ENCODE assay signal across 19 cellular contexts in the genomic region with DNA sequence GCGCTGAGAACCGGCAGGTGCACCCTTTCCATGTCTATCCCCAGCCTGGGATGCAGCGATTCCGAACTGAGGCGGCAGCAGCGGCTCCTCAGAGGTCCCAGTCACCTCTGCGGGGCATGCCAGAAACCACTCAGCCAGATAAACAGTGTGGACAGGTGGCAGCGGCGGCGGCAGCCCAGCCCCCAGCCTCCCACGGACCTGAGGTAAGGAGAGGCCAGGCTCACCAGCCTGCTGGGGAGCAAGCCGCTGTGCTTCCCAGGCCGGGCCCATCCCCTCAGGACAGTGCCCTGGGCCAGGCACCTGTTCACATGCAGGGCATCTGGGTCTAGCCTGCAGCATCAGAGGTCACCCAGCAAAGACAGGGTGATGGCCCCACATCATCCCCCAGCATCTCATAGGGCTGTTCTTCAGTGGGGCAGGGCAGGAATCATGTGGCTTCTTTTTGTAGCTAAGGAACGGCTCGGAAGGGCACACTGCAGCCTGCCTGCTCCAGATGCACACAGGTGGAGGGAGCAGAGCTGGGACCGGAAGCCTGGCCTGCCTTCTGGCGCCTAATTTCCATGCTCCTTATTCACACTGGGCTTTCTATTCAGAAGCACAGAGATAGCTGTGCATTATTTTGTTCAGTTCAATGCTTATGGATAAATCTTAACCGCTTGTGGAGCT. TPM values are rescaled to one million over a fixed set of nuclear protein-coding genes. Genes with fewer than 3 reads are reported as not detected.
DNase-seq lines count a peak whose midpoint lies in the region; ATAC-seq, FAIRE-seq and TF ChIP-seq lines count a peak whose summit lies in the region.
"Had no signal": no experiment of that assay in that cellular context is flagged by ENCODE, and none has a peak within 500 bp of the region (broad histone marks: within the 10 kb centered on the region; RNA-seq: fewer than 3 reads in every experiment).

No MANE protein-coding gene starts in this region.

- no peaks in the 10 kb centered on the region for H4K20me1 ChIP-seq in PC-9 (ENCODE audit: insufficient read depth)

- H3K9me3 ChIP-seq in Caco-2 (no peaks in the 10 kb centered on the region), PC-9 (ENCODE audit: insufficient read depth, low read depth) (no peaks in the 10 kb centered on the region), cardiac muscle cell (ENCODE audit: low read depth) (no peaks in the 10 kb centered on the region)
- H3K9me3 ChIP-seq: BE2C, vagina had no signal

- H3F3A ChIP-seq in PC-9 (ENCODE audit: insufficient read depth, low read depth) = peaks cover 63% of the 10 kb centered on the region

- H3K4me1 Mint-ChIP-seq in Caco-2 (ENCODE audit: low read depth, unreplicated experiment) = peaks cover 36% of the 10 kb centered on the region

- no peaks in the 10 kb centered on the region for H3K9me2 ChIP-seq in PC-9 (ENCODE audit: insufficient read depth)

- H3K27ac ChIP-seq in PC-9 (peak overlapping the region; percentile 90), cardiac muscle cell (peak overlapping the region; percentile 94)
- H3K27ac ChIP-seq: vagina had no signal

- H3K36me3 ChIP-seq in Caco-2 (ENCODE audit: control insufficient read depth, insufficient read depth, low read length) (peaks cover 2% of the 10 kb centered on the region), PC-9 (ENCODE audit: low read depth) (peaks cover 30% of the 10 kb centered on the region), cardiac muscle cell (peaks cover 39% of the 10 kb centered on the region)

- no peak for DNase-seq in Caco-2
- DNase-seq in PC-9 = no peak
- no peak for DNase-seq in cardiac muscle cell (ENCODE audit: low read depth in 1 of 2, low spot score in 1 of 2)
- DNase-seq in posterior vena cava (ENCODE audit: low spot score) = peak; percentile 66
- no peak for DNase-seq in D721Med (ENCODE audit: insufficient read length, low spot score)
- DNase-seq: activated CD4-positive, alpha-beta memory T cell treated with anti-CD3 and anti-CD28 coated beads for 36 hours; activated naive CD8-positive, alpha-beta T cell treated with anti-CD3 and anti-CD28 coated beads, Interleukin-2, amount 50 U/mL, for 24 hours; activated T-cell treated with anti-CD3 and anti-CD28 coated beads, Interleukin-2, amount 50 U/mL, for 72 hours; BE2C; DMS79 treated with DMSO at 0.1 percent for 48 hours; stimulated activated CD4-positive, alpha-beta T cell treated with anti-CD3 and anti-CD28 coated beads, Interleukin-12 subunit alpha, Interleukin-12 subunit beta, amount 100 ng/mL, for 4 hours; stimulated activated naive CD8-positive, alpha-beta T cell treated with anti-CD3 and anti-CD28 coated beads, Interleukin-15, Interleukin-2, amounts not matched to agents 100 U/mL and 50 U/mL, for 24 hours; SW 1271 had no signal

- H3K4me3 Mint-ChIP-seq in Caco-2 (ENCODE audit: unreplicated experiment) = no peak overlapping the region
- H3K4me3 Mint-ChIP-seq: activated CD4-positive, alpha-beta memory T cell treated with anti-CD3 and anti-CD28 coated beads for 36 hours; activated naive CD8-positive, alpha-beta T cell treated with anti-CD3 and anti-CD28 coated beads, Interleukin-2, amount 50 U/mL, for 24 hours; activated T-cell treated with anti-CD3 and anti-CD28 coated beads, Interleukin-2, amount 50 U/mL, for 72 hours had no signal

- H3K4me1 ChIP-seq in Caco-2 (peaks cover 33% of the 10 kb centered on the region), PC-9 (replicated peaks; ENCODE audit: insufficient read depth) (peaks cover 80% of the 10 kb centered on the region), cardiac muscle cell (ENCODE audit: low read depth) (peaks cover 40% of the 10 kb centered on the region)

- H3K9me3 Mint-ChIP-seq in Caco-2 (ENCODE audit: unreplicated experiment) = no peaks in the 10 kb centered on the region
- H3K9me3 Mint-ChIP-seq: activated CD4-positive, alpha-beta memory T cell treated with anti-CD3 and anti-CD28 coated beads for 36 hours; activated naive CD8-positive, alpha-beta T cell treated with anti-CD3 and anti-CD28 coated beads, Interleukin-2, amount 50 U/mL, for 24 hours; activated T-cell treated with anti-CD3 and anti-CD28 coated beads, Interleukin-2, amount 50 U/mL, for 72 hours had no signal

- H3K4me3 ChIP-seq in Caco-2 (ENCODE audit: low read depth, low read length) = no peak overlapping the region
- no peak overlapping the region for H3K4me3 ChIP-seq in PC-9
- H3K4me3 ChIP-seq in cardiac muscle cell = no peak overlapping the region
- H3K4me3 ChIP-seq: coronary artery, vagina had no signal

- FAIRE-seq in D721Med (lab: Jason Lieb, UNC) = no peak
- FAIRE-seq: islet of Langerhans had no signal

- CTCF ChIA-PET in Caco-2 (lab: Charles Lee) (interaction anchor here (0.6 to 0.8 kb wide), 2 partner anchors 68 to 76 kb away, joined by 3 to 9 read pairs; no protein-coding TSS in a partner anchor), PC-9 (lab: Charles Lee) (interaction anchor here (0.6 kb wide), 1 partner anchor 12 kb away, joined by 3 read pairs; no protein-coding TSS in a partner anchor)

- H3K27ac Mint-ChIP-seq in Caco-2 (ENCODE audit: unreplicated experiment) = peak overlapping the region; percentile 8
- H3K27ac Mint-ChIP-seq: activated CD4-positive, alpha-beta memory T cell treated with anti-CD3 and anti-CD28 coated beads for 36 hours; activated naive CD8-positive, alpha-beta T cell treated with anti-CD3 and anti-CD28 coated beads, Interleukin-2, amount 50 U/mL, for 24 hours; activated T-cell treated with anti-CD3 and anti-CD28 coated beads, Interleukin-2, amount 50 U/mL, for 72 hours had no signal

- peaks cover 42% of the 10 kb centered on the region for H3K36me3 Mint-ChIP-seq in Caco-2 (ENCODE audit: insufficient read depth, unreplicated experiment)

- no peaks in the 10 kb centered on the region for H3K27me3 ChIP-seq in Caco-2 (replicated peaks; ENCODE audit: control insufficient read depth, insufficient read depth, low read length)
- no peaks in the 10 kb centered on the region for H3K27me3 ChIP-seq in PC-9 (ENCODE audit: insufficient read depth, low read depth)
- no peaks in the 10 kb centered on the region for H3K27me3 ChIP-seq in cardiac muscle cell
- H3K27me3 ChIP-seq: BE2C, vagina had no signal

- BruUV-seq in Caco-2 (replicated peaks; lab: Mats Ljungman, UMichigan) (no TSS peak), PC-9 (replicated peaks; lab: Mats Ljungman, UMichigan) (no TSS peak)

- intact Hi-C loops in Caco-2 (cut with micrococcal nuclease; ENCODE audit: unreplicated experiment) (no loop called here), PC-9 (cut with micrococcal nuclease; ENCODE audit: unreplicated experiment) (loop anchor here (2.0 to 10.0 kb wide), 3 partner anchors 15 to 365 kb away; no protein-coding TSS in a partner anchor), posterior vena cava (cut with DNase I) (no loop called here)

- TF ChIP-seq CTCF in Caco-2 (IDR thresholded peaks at IDR 0.05; ENCODE audit: insufficient read depth in 1 of 2, low read depth in 1 of 2, low read length in 1 of 2, severe bottlenecking in 1 of 2, unreplicated experiment in 1 of 2) (no peak), PC-9 (conservative IDR thresholded peaks at IDR 0.05) (no peak), cardiac muscle cell (IDR thresholded peaks at IDR 0.05; ENCODE audit: low read depth, low read length) (no peak), D721Med (IDR thresholded peaks at IDR 0.05; ENCODE audit: insufficient read depth, missing control alignments) (no peak)

- H2AFZ ChIP-seq in PC-9 = no peak overlapping the region

- POLR2A ChIA-PET in Caco-2 (lab: Charles Lee) = no interaction called here
- POLR2A ChIA-PET in PC-9 (lab: Charles Lee; ENCODE audit: unreplicated experiment) = no interaction called here

- H3K4me2 ChIP-seq in PC-9 = peak overlapping the region; percentile 69; the same call in 1 of the 2 replicates

- H3K79me2 ChIP-seq in PC-9 (ENCODE audit: low read depth) = peaks cover 83% of the 10 kb centered on the region

- no peak for ATAC-seq in HG03196 (IDR thresholded peaks at IDR 0.05; ENCODE audit: unreplicated experiment)
- ATAC-seq in GM21390 (IDR thresholded peaks at IDR 0.05; ENCODE audit: unreplicated experiment) = no peak
- no peak for ATAC-seq in HG03521 (IDR thresholded peaks at IDR 0.05; ENCODE audit: unreplicated experiment)
- ATAC-seq: activated naive CD8-positive, alpha-beta T cell treated with anti-CD3 and anti-CD28 coated beads, Interleukin-2, amount 50 U/mL, for 24 hours; activated T-cell treated with anti-CD3 and anti-CD28 coated beads, Interleukin-2, amount 50 U/mL, for 72 hours; stimulated activated naive CD8-positive, alpha-beta T cell treated with anti-CD3 and anti-CD28 coated beads, Interleukin-15, Interleukin-2, amounts not matched to agents 100 U/mL and 50 U/mL, for 24 hours had no signal

- H3K27me3 Mint-ChIP-seq in Caco-2 (ENCODE audit: insufficient read depth, unreplicated experiment) = no peaks in the 10 kb centered on the region
- H3K27me3 Mint-ChIP-seq: activated CD4-positive, alpha-beta memory T cell treated with anti-CD3 and anti-CD28 coated beads for 36 hours; activated naive CD8-positive, alpha-beta T cell treated with anti-CD3 and anti-CD28 coated beads, Interleukin-2, amount 50 U/mL, for 24 hours had no signal

RNA-seq across cellular contexts. Expression of a gene that starts 18.9 kb away (rescaled TPM):
- 30.7 and 31.6 TPM in 2 replicates for total RNA-seq in Caco-2 (2022)
- 62.7 and 75.7 TPM in 2 replicates for total RNA-seq in PC-9 (2021)
- 37.8 and 45.4 TPM in 2 replicates for total RNA-seq in cardiac muscle cell
- 62.3 and 64.2 TPM in 2 replicates for polyA plus RNA-seq in cardiac muscle cell
- 10 to 100 TPM; 52.6 to 65.2 TPM for total RNA-seq in posterior vena cava

RNA-seq across cellular contexts. Expression of a gene that starts 55.7 kb away (rescaled TPM):
- total RNA-seq in Caco-2 (2022) (26.4 and 26.9 TPM in 2 replicates), PC-9 (2021) (11.4 and 12.4 TPM in 2 replicates), cardiac muscle cell (15.7 and 19.9 TPM in 2 replicates), posterior vena cava (10 to 100 TPM; 10.5 to 21.9 TPM)
- 8.4 and 10.2 TPM in 2 replicates for polyA plus RNA-seq in cardiac muscle cell
